14 cellular contexts compared by ENCODE assay signal in the genomic region with DNA sequence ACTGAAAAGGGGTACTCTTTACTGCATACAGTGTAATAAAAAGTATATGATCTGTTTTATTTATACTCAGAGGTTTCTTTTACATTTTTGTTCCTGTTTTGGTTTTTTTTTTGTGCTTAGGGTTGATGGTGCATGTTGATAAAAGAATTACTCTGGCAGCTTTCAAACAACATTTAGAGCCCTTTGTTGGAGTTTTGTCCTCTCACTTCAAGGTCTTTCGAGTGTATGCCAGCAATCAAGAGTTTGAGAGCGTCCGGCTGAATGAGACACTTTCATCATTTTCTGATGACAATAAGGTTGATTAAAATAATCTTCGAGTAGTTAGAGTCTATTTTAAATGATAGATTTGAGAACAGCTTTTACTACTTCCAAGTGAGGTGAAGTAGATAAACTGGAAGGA.
"Had no signal": no experiment of that assay in that cellular context is flagged by ENCODE, and none has a peak within 500 bp of the region (broad histone marks: within the 10 kb centered on the region; RNA-seq: fewer than 3 reads in every experiment).

No MANE protein-coding gene starts in this region.

- H3K27ac Mint-ChIP-seq: T-helper 2 cell treated with Interferon-gamma antibody and Interleukin-4, amounts not matched to agents 5 μg/mL and 100 μg/mL, for 36 hours had no signal

- H3K4me1 ChIP-seq: ascending aorta had no signal

- H3K27ac ChIP-seq: ascending aorta, epithelial cell of prostate, gastrocnemius medialis, stomach had no signal

- DNase-seq: activated CD4-positive, alpha-beta T cell treated with anti-CD3 and anti-CD28 coated beads, Interleukin-2, amount 50 U/mL, for 4 hours; activated CD4-positive, CD25-positive, alpha-beta regulatory T cell treated with anti-CD3 and anti-CD28 coated beads, Interleukin-2, amount 50 U/mL, for 72 hours; activated gamma-delta T cell treated with Interleukin-2 at 50 U/mL for 16 hours; activated T-cell treated with anti-CD3 and anti-CD28 coated beads, Interleukin-2, amount 50 U/mL, for 48 hours; effector CD4-positive, alpha-beta T cell; gastrocnemius medialis; kidney glomerular epithelial cell; natural killer cell; stimulated activated CD4-positive, alpha-beta T cell treated with anti-CD3 and anti-CD28 coated beads, Interleukin-15, amount 100 ng/mL, for 24 hours; stimulated activated CD4-positive, alpha-beta T cell treated with anti-CD3 and anti-CD28 coated beads, Interleukin-4, amount 100 ng/mL, for 4 hours; stomach had no signal

- H3K27me3 ChIP-seq: ascending aorta, gastrocnemius medialis, stomach had no signal

- H3K4me3 Mint-ChIP-seq: natural killer cell; T-helper 2 cell treated with Interferon-gamma antibody and Interleukin-4, amounts not matched to agents 5 μg/mL and 100 μg/mL, for 36 hours had no signal

- H3K9me3 ChIP-seq: ascending aorta, gastrocnemius medialis, stomach had no signal

- H3K4me3 ChIP-seq: ascending aorta, gastrocnemius medialis, stomach had no signal

- ATAC-seq: gastrocnemius medialis, natural killer cell had no signal

- H3K9me3 Mint-ChIP-seq: natural killer cell; T-helper 2 cell treated with Interferon-gamma antibody and Interleukin-4, amounts not matched to agents 5 μg/mL and 100 μg/mL, for 36 hours had no signal
